1 cellular context compared by ENCODE assay signal in the genomic region with DNA sequence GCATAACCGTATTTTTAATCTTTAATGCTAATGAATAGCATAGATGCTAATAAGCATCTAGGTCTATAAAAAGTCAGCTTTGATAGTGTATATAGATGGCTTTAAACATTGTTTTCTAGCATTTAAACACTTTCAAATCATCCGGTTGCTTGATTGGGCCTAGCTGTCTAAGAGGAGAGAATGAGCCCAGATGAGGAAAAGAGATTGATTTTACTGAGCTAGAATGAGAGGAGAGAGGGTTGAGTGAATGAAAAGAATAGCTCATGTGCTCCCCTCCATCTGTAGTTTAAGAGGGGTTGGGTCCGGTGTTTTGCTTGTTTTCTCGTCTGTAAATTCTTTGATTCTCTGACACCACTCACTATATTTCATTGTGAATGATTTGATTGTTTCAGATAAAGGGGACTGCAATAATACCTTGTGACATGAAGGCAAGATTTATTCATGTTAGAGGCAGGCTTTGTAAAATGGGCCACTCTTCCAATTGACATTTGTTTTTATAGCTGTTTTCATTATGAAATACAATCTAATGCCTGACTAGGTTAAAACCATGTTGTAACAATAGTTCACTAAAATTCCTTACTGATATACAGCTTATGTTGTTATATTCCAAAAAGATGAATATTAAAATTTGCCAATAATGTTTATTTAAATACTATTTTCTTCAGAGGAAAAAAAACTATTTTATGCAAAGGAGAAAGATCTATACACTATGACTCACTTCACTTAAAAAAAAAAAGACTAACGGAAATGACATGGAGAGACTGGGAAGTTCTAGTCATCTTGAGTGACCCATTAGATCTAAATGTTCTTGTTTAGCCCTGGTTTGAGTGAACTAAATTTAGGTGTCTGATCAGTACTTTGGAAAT.
A peak's percentile ranks its signal among the peaks of the same experiment; 100 is the strongest.
TF ChIP-seq lines count a peak whose summit lies in the region.

No MANE protein-coding gene starts in this region.

TF ChIP-seq in K562, 482 proteins besides CTCF, POLR2A, EP300 and RAD21 (continued from another document and continues in another):
- TF ChIP-seq PML (IDR thresholded peaks at IDR 0.05; ENCODE audit: low read length) (no peak), DPF2 (IDR thresholded peaks at IDR 0.05) (0 out of 2 replicates have a peak, but pooled peaks have one; percentile 35), NR2C2 (CRISPR knock-in tag; IDR thresholded peaks at IDR 0.05) (no peak), NR2C2 (tag; IDR thresholded peaks at IDR 0.05) (peak; percentile 64), SMARCC2 (IDR thresholded peaks at IDR 0.05; ENCODE audit: low read depth) (0 out of 2 replicates have a peak, but pooled peaks have one; percentile 32), ZNF518B (CRISPR knock-in tag; IDR thresholded peaks at IDR 0.05) (no peak), CCAR2 (IDR thresholded peaks at IDR 0.05; ENCODE audit: low read depth, low read length) (no peak), JUN (IDR thresholded peaks at IDR 0.05; ENCODE audit: borderline replicate concordance, low read depth, low read length) (no peak), JUN (CRISPR knock-in tag; IDR thresholded peaks at IDR 0.05; ENCODE audit: borderline replicate concordance) (no peak), HMBOX1 (IDR thresholded peaks at IDR 0.05) (peak; percentile 94), EP400 (IDR thresholded peaks at IDR 0.05) (0 out of 2 replicates have a peak, but pooled peaks have one; percentile 6), ELF1 (tag; IDR thresholded peaks at IDR 0.05) (0 out of 2 replicates have a peak, but pooled peaks have one; percentile 16), ZBTB33 (CRISPR knock-in tag; IDR thresholded peaks at IDR 0.05) (no peak), GTF3C2 (IDR thresholded peaks at IDR 0.05; ENCODE audit: borderline replicate concordance, extremely low read depth, insufficient read length) (no peak), CREM (IDR thresholded peaks at IDR 0.05; ENCODE audit: low read depth) (peak; percentile 31; the same call in 1 of the 2 replicates), RBFOX2 (IDR thresholded peaks at IDR 0.05; ENCODE audit: low read depth, low read length) (no peak), ZNF384 (IDR thresholded peaks at IDR 0.05; ENCODE audit: low read depth, low read length) (peak; percentile 87), JUND (IDR thresholded peaks at IDR 0.05; ENCODE audit: borderline replicate concordance, low read depth, low read length) (peak; percentile 66; the same call in 1 of the 2 replicates), JUND (tag; IDR thresholded peaks at IDR 0.05; ENCODE audit: borderline replicate concordance, low read depth, low read length) (peak; percentile 69; the same call in 2 of the 3 replicates), PBX2 (CRISPR knock-in tag; IDR thresholded peaks at IDR 0.05; ENCODE audit: low read depth) (no peak), PBX2 (tag; conservative IDR thresholded peaks at IDR 0.05; ENCODE audit: low read depth) (peak; percentile 63; the same call in 1 of the 2 replicates), CCNT2 (IDR thresholded peaks at IDR 0.05; ENCODE audit: borderline replicate concordance, extremely low read depth, insufficient read length, low read depth, low read length) (peak; percentile 27), NR2F6 (CRISPR knock-in tag; IDR thresholded peaks at IDR 0.05) (no peak)
- TF ChIP-seq, protein P1, sequence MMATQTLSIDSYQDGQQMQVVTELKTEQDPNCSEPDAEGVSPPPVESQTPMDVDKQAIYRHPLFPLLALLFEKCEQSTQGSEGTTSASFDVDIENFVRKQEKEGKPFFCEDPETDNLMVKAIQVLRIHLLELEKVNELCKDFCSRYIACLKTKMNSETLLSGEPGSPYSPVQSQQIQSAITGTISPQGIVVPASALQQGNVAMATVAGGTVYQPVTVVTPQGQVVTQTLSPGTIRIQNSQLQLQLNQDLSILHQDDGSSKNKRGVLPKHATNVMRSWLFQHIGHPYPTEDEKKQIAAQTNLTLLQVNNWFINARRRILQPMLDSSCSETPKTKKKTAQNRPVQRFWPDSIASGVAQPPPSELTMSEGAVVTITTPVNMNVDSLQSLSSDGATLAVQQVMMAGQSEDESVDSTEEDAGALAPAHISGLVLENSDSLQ (IDR thresholded peaks at IDR 0.05): peak; percentile 27; the same call in 1 of the 2 replicates
- TF ChIP-seq, protein P2, sequence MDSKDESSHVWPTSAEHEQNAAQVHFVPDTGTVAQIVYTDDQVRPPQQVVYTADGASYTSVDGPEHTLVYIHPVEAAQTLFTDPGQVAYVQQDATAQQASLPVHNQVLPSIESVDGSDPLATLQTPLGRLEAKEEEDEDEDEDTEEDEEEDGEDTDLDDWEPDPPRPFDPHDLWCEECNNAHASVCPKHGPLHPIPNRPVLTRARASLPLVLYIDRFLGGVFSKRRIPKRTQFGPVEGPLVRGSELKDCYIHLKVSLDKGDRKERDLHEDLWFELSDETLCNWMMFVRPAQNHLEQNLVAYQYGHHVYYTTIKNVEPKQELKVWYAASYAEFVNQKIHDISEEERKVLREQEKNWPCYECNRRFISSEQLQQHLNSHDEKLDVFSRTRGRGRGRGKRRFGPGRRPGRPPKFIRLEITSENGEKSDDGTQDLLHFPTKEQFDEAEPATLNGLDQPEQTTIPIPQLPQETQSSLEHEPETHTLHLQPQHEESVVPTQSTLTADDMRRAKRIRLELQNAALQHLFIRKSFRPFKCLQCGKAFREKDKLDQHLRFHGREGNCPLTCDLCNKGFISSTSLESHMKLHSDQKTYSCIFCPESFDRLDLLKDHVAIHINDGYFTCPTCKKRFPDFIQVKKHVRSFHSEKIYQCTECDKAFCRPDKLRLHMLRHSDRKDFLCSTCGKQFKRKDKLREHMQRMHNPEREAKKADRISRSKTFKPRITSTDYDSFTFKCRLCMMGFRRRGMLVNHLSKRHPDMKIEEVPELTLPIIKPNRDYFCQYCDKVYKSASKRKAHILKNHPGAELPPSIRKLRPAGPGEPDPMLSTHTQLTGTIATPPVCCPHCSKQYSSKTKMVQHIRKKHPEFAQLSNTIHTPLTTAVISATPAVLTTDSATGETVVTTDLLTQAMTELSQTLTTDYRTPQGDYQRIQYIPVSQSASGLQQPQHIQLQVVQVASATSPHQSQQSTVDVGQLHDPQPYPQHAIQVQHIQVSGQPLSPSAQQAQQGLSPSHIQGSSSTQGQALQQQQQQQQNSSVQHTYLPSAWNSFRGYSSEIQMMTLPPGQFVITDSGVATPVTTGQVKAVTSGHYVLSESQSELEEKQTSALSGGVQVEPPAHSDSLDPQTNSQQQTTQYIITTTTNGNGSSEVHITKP (IDR thresholded peaks at IDR 0.05; ENCODE audit: partially characterized antibody): peak; percentile 6
- TF ChIP-seq, protein P3, sequence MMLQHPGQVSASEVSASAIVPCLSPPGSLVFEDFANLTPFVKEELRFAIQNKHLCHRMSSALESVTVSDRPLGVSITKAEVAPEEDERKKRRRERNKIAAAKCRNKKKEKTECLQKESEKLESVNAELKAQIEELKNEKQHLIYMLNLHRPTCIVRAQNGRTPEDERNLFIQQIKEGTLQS (IDR thresholded peaks at IDR 0.05): peak; percentile 75
- TF ChIP-seq, protein P3 (CRISPR knock-in tag; conservative IDR thresholded peaks at IDR 0.05): no peak
- TF ChIP-seq, protein P4, sequence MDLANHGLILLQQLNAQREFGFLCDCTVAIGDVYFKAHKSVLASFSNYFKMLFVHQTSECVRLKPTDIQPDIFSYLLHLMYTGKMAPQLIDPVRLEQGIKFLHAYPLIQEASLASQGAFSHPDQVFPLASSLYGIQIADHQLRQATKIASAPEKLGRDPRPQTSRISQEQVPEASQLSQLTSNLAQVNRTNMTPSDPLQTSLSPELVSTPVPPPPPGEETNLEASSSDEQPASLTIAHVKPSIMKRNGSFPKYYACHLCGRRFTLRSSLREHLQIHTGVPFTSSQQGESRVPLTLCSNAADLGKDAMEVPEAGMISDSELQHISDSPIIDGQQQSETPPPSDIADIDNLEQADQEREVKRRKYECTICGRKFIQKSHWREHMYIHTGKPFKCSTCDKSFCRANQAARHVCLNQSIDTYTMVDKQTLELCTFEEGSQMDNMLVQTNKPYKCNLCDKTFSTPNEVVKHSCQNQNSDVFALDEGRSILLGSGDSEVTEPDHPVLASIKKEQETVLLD (IDR thresholded peaks at IDR 0.05): 0 out of 2 replicates have a peak, but pooled peaks have one; percentile 14
